Comparison of ENCODE assay signal across 26 cellular contexts in the genomic region with DNA sequence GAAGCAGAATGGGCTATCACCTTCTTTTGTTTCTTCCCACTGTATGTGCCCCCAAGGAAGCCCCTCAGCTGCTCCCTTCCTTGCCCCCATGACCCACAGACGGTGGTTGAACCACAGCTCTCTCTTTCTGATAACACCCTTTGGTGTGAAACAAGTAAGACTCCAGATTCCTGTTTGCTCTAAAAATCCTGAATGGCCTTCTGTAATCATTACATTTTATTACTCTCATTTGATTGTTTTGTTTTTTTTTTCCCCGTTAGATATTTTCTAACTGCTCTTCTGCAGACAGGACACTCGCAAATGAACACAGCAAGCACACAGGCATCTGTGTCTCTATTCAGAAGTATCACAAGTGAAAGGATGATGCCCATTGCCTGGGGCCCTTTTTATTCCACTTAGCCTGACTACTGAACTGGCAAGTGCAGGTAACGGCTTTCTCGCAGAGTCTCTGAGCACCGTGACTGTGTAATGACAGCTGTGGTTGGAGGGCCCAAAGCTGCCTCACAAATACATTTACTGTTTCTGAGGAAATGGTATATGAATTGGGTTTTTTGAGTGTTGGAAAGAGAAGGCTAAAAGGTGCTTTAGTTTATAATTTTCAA. TPM values are rescaled to one million over a fixed set of nuclear protein-coding genes. Genes with fewer than 3 reads are reported as not detected.
DNase-seq lines count a peak whose midpoint lies in the region; ATAC-seq and TF ChIP-seq lines count a peak whose summit lies in the region.
"Had no signal": no experiment of that assay in that cellular context is flagged by ENCODE, and none has a peak within 500 bp of the region (broad histone marks: within the 10 kb centered on the region; RNA-seq: fewer than 3 reads in every experiment).

No MANE protein-coding gene starts in this region.

- no peaks in the 10 kb centered on the region for H3K9me3 ChIP-seq in HEK293 (ENCODE audit: control insufficient read depth, insufficient read depth, low read depth, low read length)

- H3K27ac ChIP-seq in HEK293 (ENCODE audit: extremely low read depth, low read depth, low read length): no peak overlapping the region

- no peak overlapping the region for H3K4me3 ChIP-seq in HEK293 (ENCODE audit: low read depth, low read length)
- H3K4me3 ChIP-seq: GM12878 had no signal

- CTCF ChIA-PET in HEK293 (lab: Yijun Ruan, JAX): no interaction called here

- no peak for ATAC-seq in HG03097 (IDR thresholded peaks at IDR 0.05; ENCODE audit: low FRiP score, unreplicated experiment)
- no peak for ATAC-seq in GM18505 (IDR thresholded peaks at IDR 0.05; ENCODE audit: unreplicated experiment)
- ATAC-seq: GM12878, Panc1 had no signal

- POLR2A ChIA-PET in HEK293 (lab: Yijun Ruan, JAX): no interaction called here

- H3K4me1 ChIP-seq in HEK293 (ENCODE audit: control insufficient read depth, insufficient read depth, low read length): no peaks in the 10 kb centered on the region

- no peak for TF ChIP-seq CTCF in HEK293 (tag by site-specific recombination; IDR thresholded peaks at IDR 0.05)

- no peak for TF ChIP-seq POLR2A in GM18505 (IDR thresholded peaks at IDR 0.05; ENCODE audit: borderline replicate concordance, extremely low read depth, insufficient read depth, insufficient read length)

- no peaks in the 10 kb centered on the region for H3K36me3 ChIP-seq in HEK293 (ENCODE audit: control insufficient read depth in 2 of 2, insufficient read depth in 1 of 2, low read length in 2 of 2)

- DNase-seq in COLO668 (lab: John Stamatoyannopoulos, UW; ENCODE audit: unreplicated experiment) (peak; percentile 42), NCI-H345 (lab: John Stamatoyannopoulos, UW) (peak; percentile 83), islet precursor cell (peak; percentile 63), occipital lobe (lab: John Stamatoyannopoulos, UW) (no peak)
- DNase-seq: C1 segment of cervical spinal cord; CD4-positive, alpha-beta memory T cell; DMS 273 treated with DMSO at 0.1 percent for 48 hours; DMS79; EL; GDM1; HCEC 1CT; NCI-H1105; NCI-H1694 treated with DMSO at 0.1 percent for 48 hours; NCI-H2171; NCI-H226; NCI-H524 treated with DMSO at 0.1 percent for 48 hours; SHP77 treated with DMSO at 0.1 percent for 48 hours; T-helper 1 cell had no signal

TF ChIP-seq in HEK293, 187 proteins besides CTCF, POLR2A, EP300 and RAD21:
- TF ChIP-seq ZNF423 (tag by site-specific recombination; IDR thresholded peaks at IDR 0.05): no peak
- TF ChIP-seq ZNF211 (tag by site-specific recombination; IDR thresholded peaks at IDR 0.05; ENCODE audit: low read depth): no peak
- 0 out of 2 replicates have a peak, but pooled peaks have one; percentile 30 for TF ChIP-seq FEZF1 (tag by site-specific recombination; IDR thresholded peaks at IDR 0.05)

RNA-seq across cellular contexts. Expression of gene OXGR1, which starts 59.3 kb away (rescaled TPM):
- total RNA-seq in occipital lobe: not detected
- total RNA-seq: A673; CD4-positive, alpha-beta memory T cell; GM12878; HT-29; OCI-LY7 had no signal
